ENCODE assay signal across 1 cellular context in the genomic region with DNA sequence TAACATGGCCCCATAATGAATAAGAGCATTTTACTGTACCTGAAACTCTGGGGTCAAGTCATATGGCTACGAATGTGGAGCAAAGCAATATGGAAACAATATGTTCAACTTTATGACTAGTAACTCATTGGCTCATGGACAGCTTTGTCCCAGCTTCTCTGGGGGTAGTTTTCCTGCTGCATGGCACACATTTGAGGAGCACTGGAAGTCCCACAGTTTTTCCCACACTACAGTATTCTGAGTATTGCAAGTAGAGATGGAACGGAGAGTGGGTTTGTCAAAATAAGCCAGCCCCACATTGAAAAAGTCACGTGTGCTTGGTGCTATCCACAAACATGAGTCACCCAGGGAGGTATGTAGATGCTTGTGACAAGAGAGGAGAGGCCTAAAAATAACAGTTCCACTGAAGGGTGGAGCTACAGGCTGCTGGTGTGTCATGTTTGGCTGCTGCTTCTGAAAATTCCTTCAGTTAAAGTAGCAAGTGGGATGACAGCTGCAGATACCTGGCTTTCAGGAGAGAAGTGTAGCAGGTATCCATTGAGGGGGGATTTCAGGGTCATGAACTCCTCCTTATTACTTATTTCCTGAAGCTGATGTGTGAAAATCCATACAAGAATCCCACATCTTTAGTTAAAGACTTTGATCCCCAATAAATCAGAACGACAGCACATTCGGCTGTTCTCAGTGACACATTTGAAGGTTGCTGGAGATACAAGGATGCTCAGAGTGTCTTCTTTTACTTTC.
TF ChIP-seq lines count a peak whose summit lies in the region.

No MANE protein-coding gene starts in this region.

TF ChIP-seq in WTC11, 78 proteins besides CTCF, POLR2A, EP300 and RAD21 (continued from another document):
- TF ChIP-seq STAT6 (CRISPR knock-in tag; conservative IDR thresholded peaks at IDR 0.05; ENCODE audit: low read depth) (no peak), RELA (CRISPR knock-in tag; IDR thresholded peaks at IDR 0.05; ENCODE audit: borderline replicate concordance) (no peak), TCF7 (CRISPR knock-in tag; IDR thresholded peaks at IDR 0.05; ENCODE audit: low read depth) (no peak), ZNF232 (CRISPR knock-in tag; IDR thresholded peaks at IDR 0.05) (no peak)
